Comparison of ENCODE assay signal across 16 cellular contexts in the genomic region with DNA sequence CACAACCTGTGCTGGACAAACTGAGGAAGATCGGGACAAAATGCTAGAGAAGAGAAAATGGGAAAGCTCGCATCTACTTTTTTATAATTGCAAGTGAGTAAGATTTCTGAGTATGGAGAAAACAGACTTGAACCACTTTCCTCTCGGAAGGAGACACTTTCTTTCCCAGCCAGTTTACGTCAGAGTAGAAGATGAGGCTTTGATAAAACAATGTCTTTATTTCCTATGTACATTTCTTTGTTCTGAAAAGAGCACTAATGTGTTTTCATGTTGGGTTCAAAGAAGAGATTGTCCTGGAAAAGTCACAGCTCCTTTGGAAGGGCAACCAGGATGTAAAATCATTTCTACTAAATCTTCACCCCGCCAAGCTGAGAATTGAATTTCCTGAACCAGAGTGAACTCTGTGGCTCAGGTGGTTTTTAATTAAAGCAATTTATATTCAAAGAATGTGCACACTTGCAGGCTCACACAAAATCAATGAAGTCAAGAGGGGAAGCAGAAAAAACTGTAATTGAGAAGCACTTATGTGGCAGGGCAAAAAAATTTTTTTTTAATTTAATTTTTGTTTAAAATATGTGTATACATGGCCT.
"Had no signal": no experiment of that assay in that cellular context is flagged by ENCODE, and none has a peak within 500 bp of the region (broad histone marks: within the 10 kb centered on the region; RNA-seq: fewer than 3 reads in every experiment).

No MANE protein-coding gene starts in this region.

- H3K27ac Mint-ChIP-seq: activated CD4-positive, alpha-beta T cell treated with anti-CD3 and anti-CD28 coated beads for 36 hours; activated CD8-positive, alpha-beta T cell treated with anti-CD3 and anti-CD28 coated beads for 36 hours; activated naive CD8-positive, alpha-beta T cell treated with anti-CD3 and anti-CD28 coated beads, Interleukin-2, amount 10 ng/mL, durations not matched to agents 7 days and 5 days; activated T-cell treated with anti-CD3 and anti-CD28 coated beads, Interleukin-2, amount 50 U/mL, for 72 hours; memory B cell; T-cell had no signal

- H3K9me3 Mint-ChIP-seq: activated CD8-positive, alpha-beta T cell treated with anti-CD3 and anti-CD28 coated beads for 36 hours; activated T-cell treated with anti-CD3 and anti-CD28 coated beads, Interleukin-2, amount 50 U/mL, for 72 hours; memory B cell; natural killer cell; T-cell had no signal

- H3K27me3 ChIP-seq: colonic mucosa had no signal

- H3K4me1 ChIP-seq: colonic mucosa, prostate gland had no signal

- H3K9me3 ChIP-seq: colonic mucosa, prostate gland had no signal

- DNase-seq: activated CD4-positive, alpha-beta T cell treated with anti-CD3 and anti-CD28 coated beads for 36 hours; activated CD8-positive, alpha-beta memory T cell treated with anti-CD3 and anti-CD28 coated beads, Interleukin-2, amount 50 U/mL, for 4 hours; activated CD8-positive, alpha-beta T cell treated with anti-CD3 and anti-CD28 coated beads for 36 hours; activated naive CD8-positive, alpha-beta T cell treated with anti-CD3 and anti-CD28 coated beads, Interleukin-2, amount 10 ng/mL, durations not matched to agents 7 days and 5 days; activated T-cell treated with anti-CD3 and anti-CD28 coated beads, Interleukin-2, amount 50 U/mL, for 72 hours; colonic mucosa; effector CD4-positive, alpha-beta T cell; left colon; natural killer cell; occipital lobe; stimulated activated CD4-positive, alpha-beta T cell treated with anti-CD3 and anti-CD28 coated beads, Interleukin-12 subunit alpha, Interleukin-12 subunit beta, amount 100 ng/mL, for 4 hours; stimulated activated naive CD4-positive, alpha-beta T cell; T-cell; WERI-Rb-1 had no signal

- H3K4me3 ChIP-seq: colonic mucosa, prostate gland had no signal

- H3K27me3 Mint-ChIP-seq: activated CD8-positive, alpha-beta T cell treated with anti-CD3 and anti-CD28 coated beads for 36 hours had no signal

- H3K36me3 Mint-ChIP-seq: activated naive CD8-positive, alpha-beta T cell treated with anti-CD3 and anti-CD28 coated beads, Interleukin-2, amount 10 ng/mL, durations not matched to agents 7 days and 5 days; memory B cell; natural killer cell; T-cell had no signal

- H3K36me3 ChIP-seq: colonic mucosa, prostate gland, WERI-Rb-1 had no signal

- H3K4me3 Mint-ChIP-seq: activated CD4-positive, alpha-beta T cell treated with anti-CD3 and anti-CD28 coated beads for 36 hours; activated CD8-positive, alpha-beta T cell treated with anti-CD3 and anti-CD28 coated beads for 36 hours; activated naive CD8-positive, alpha-beta T cell treated with anti-CD3 and anti-CD28 coated beads, Interleukin-2, amount 10 ng/mL, durations not matched to agents 7 days and 5 days; activated T-cell treated with anti-CD3 and anti-CD28 coated beads, Interleukin-2, amount 50 U/mL, for 72 hours; memory B cell; natural killer cell; T-cell had no signal

- H3K27ac ChIP-seq: colonic mucosa, prostate gland, WERI-Rb-1 had no signal

- H3K4me1 Mint-ChIP-seq: activated CD4-positive, alpha-beta T cell treated with anti-CD3 and anti-CD28 coated beads for 36 hours; memory B cell; natural killer cell had no signal
